17 cellular contexts compared by ENCODE assay signal in the genomic region with DNA sequence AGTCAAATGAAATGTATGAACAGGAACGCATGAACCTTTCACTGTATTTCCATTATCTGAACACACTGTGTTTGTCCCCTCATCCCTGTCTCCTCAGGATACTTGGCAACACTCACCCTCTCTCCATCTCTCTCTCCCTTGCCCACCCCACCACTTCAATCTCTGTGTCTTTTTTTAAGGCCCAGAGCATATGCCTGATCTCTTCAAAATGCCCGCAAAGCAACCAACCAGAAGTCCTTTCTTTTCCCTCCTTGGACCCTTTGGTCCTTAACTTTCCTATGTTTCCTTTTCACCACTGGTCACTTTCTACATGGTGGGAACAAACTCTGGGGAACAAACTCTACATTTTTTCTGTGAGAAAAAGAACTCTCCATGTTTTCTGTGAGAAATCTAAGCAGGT. TPM values are rescaled to one million over a fixed set of nuclear protein-coding genes. Genes with fewer than 3 reads are reported as not detected.
A peak's percentile ranks its signal among the peaks of the same experiment; 100 is the strongest.
DNase-seq lines count a peak whose midpoint lies in the region; ATAC-seq and TF ChIP-seq lines count a peak whose summit lies in the region.
"Had no signal": no experiment of that assay in that cellular context is flagged by ENCODE, and none has a peak within 500 bp of the region (broad histone marks: within the 10 kb centered on the region; RNA-seq: fewer than 3 reads in every experiment).

No MANE protein-coding gene starts in this region.

- dilution Hi-C loops in mammary epithelial cell (cut with HindIII; ENCODE audit: low sequenced_read_pairs): loop anchor here (25.0 kb wide), 1 partner anchor 407 kb away; no protein-coding TSS in a partner anchor

- H3K27me3 Mint-ChIP-seq in activated T-helper 17 cell treated with anti-CD3 and anti-CD28 coated beads, Interleukin-2, amount 50 U/mL, for 72 hours: no peaks in the 10 kb centered on the region
- H3K27me3 Mint-ChIP-seq in naive B cell: no peaks in the 10 kb centered on the region

- H3K4me3 ChIP-seq in breast epithelium (no peak overlapping the region), mammary epithelial cell (replicated peaks in 1 of 3; ENCODE audit: insufficient read depth in 1 of 3, low read depth in 2 of 3, low read length in 3 of 3) (no peak overlapping the region), upper lobe of left lung (no peak overlapping the region)
- H3K4me3 ChIP-seq: body of pancreas, PC-9, smooth muscle cell had no signal

- H3K9me3 Mint-ChIP-seq in activated T-helper 17 cell treated with anti-CD3 and anti-CD28 coated beads, Interleukin-2, amount 50 U/mL, for 72 hours: no peaks in the 10 kb centered on the region
- H3K9me3 Mint-ChIP-seq in naive B cell: no peaks in the 10 kb centered on the region
- H3K9me3 Mint-ChIP-seq: H9 had no signal

- TF ChIP-seq CTCF in breast epithelium (IDR thresholded peaks at IDR 0.05): no peak
- TF ChIP-seq CTCF in mammary epithelial cell (conservative IDR thresholded peaks at IDR 0.05 in 1 of 2, IDR thresholded peaks at IDR 0.05 in 1 of 2; ENCODE audit: extremely low read depth in 1 of 2, insufficient read depth in 1 of 2, low read depth in 1 of 2, low read length in 2 of 2): no peak
- no peak for TF ChIP-seq CTCF in upper lobe of left lung (IDR thresholded peaks at IDR 0.05)

- in situ Hi-C loops in mammary epithelial cell (cut with MboI; ENCODE audit: low sequenced_read_pairs in 2 of 2): loop anchor here (5.0 to 10.0 kb wide), 3 partner anchors 72 to 109 kb away; no protein-coding TSS in a partner anchor

- no peak for ATAC-seq in activated T-helper 17 cell treated with anti-CD3 and anti-CD28 coated beads, Interleukin-2, amount 50 U/mL, for 72 hours (replicated peaks)
- ATAC-seq in naive B cell (ENCODE audit: low read depth in 2 of 2): no peak
- no peak for ATAC-seq in upper lobe of left lung (ENCODE audit: low FRiP score in 2 of 2)
- ATAC-seq: body of pancreas, left cardiac atrium had no signal

- H3K79me2 ChIP-seq in mammary epithelial cell (ENCODE audit: insufficient read depth, low read length): peaks cover 16% of the 10 kb centered on the region

- no peak overlapping the region for H3K4me2 ChIP-seq in mammary epithelial cell (ENCODE audit: insufficient read depth, low read depth, low read length)
- H3K4me2 ChIP-seq: smooth muscle cell had no signal

- peak overlapping the region; percentile 94 for H3K27ac Mint-ChIP-seq in activated T-helper 17 cell treated with anti-CD3 and anti-CD28 coated beads, Interleukin-2, amount 50 U/mL, for 72 hours
- H3K27ac Mint-ChIP-seq in naive B cell: peak overlapping the region; percentile 94 to 99 (median 96)
- H3K27ac Mint-ChIP-seq: H9 had no signal

- peak overlapping the region; percentile 96 to 97 for H3K27ac ChIP-seq in breast epithelium
- H3K27ac ChIP-seq in mammary epithelial cell (ENCODE audit: insufficient read depth, low read depth, low read length): no peak overlapping the region
- peak overlapping the region; percentile 98 to 99 (median 98) for H3K27ac ChIP-seq in upper lobe of left lung

- no TSS peak for BruUV-seq in mammary epithelial cell (replicated peaks; lab: Mats Ljungman, UMichigan)

- H3K9ac ChIP-seq in mammary epithelial cell (ENCODE audit: insufficient read depth, low read length): no peak overlapping the region

- intact Hi-C loops in breast epithelium (cut with DNase I; ENCODE audit: low total_unique reads): no loop called here
- intact Hi-C loops in mammary epithelial cell (cut with micrococcal nuclease): no loop called here

- H4K20me1 ChIP-seq in mammary epithelial cell (ENCODE audit: insufficient read depth, low read length): no peaks in the 10 kb centered on the region

- H2AFZ ChIP-seq in mammary epithelial cell (ENCODE audit: low read depth, low read length): no peak overlapping the region
- H2AFZ ChIP-seq: PC-9 had no signal

- H3K27me3 ChIP-seq in breast epithelium (no peaks in the 10 kb centered on the region), mammary epithelial cell (ENCODE audit: insufficient read depth, low read length) (no peaks in the 10 kb centered on the region), upper lobe of left lung (no peaks in the 10 kb centered on the region)
- H3K27me3 ChIP-seq: body of pancreas had no signal

- TF ChIP-seq EP300 in upper lobe of left lung (IDR thresholded peaks at IDR 0.05): no peak

- peaks cover 26% of the 10 kb centered on the region for H3K36me3 Mint-ChIP-seq in activated T-helper 17 cell treated with anti-CD3 and anti-CD28 coated beads, Interleukin-2, amount 50 U/mL, for 72 hours (ENCODE audit: low read depth)
- H3K36me3 Mint-ChIP-seq in naive B cell: peaks cover 0 to 4% of the 10 kb centered on the region in 2 donors

- peaks cover 26% of the 10 kb centered on the region for H3K4me1 Mint-ChIP-seq in activated T-helper 17 cell treated with anti-CD3 and anti-CD28 coated beads, Interleukin-2, amount 50 U/mL, for 72 hours
- peaks cover 42 to 62% (median 60%) of the 10 kb centered on the region in 3 donors for H3K4me1 Mint-ChIP-seq in naive B cell

- H3K36me3 ChIP-seq in breast epithelium: no peaks in the 10 kb centered on the region
- no peaks in the 10 kb centered on the region for H3K36me3 ChIP-seq in mammary epithelial cell (ENCODE audit: insufficient read depth, low read length)
- peaks cover 0 to 3% (median 1%) of the 10 kb centered on the region in 4 donors for H3K36me3 ChIP-seq in upper lobe of left lung

- 100% methylated on average over 2 of the region's 2 CpGs for WGBS in mammary epithelial cell (ENCODE audit: low coverage, missing lambda C conversion rate)
- 95% methylated on average over 2 of the region's 2 CpGs for WGBS in upper lobe of left lung, 2 donors

- H3K9me3 ChIP-seq in breast epithelium (no peaks in the 10 kb centered on the region), mammary epithelial cell (replicated peaks; ENCODE audit: insufficient read depth, low read length) (no peaks in the 10 kb centered on the region), upper lobe of left lung (no peaks in the 10 kb centered on the region)
- H3K9me3 ChIP-seq: body of pancreas had no signal

- H3K4me3 Mint-ChIP-seq in activated T-helper 17 cell treated with anti-CD3 and anti-CD28 coated beads, Interleukin-2, amount 50 U/mL, for 72 hours: peak overlapping the region; percentile 72
- H3K4me3 Mint-ChIP-seq in naive B cell: peak overlapping the region in 6 of 8 donors; percentile 17 to 95 (median 85)

- CTCF ChIA-PET in mammary epithelial cell (lab: Charles Lee; ENCODE audit: low non-redundant PET): no interaction called here

- TF ChIP-seq POLR2A in breast epithelium (IDR thresholded peaks at IDR 0.05) (no peak), upper lobe of left lung (IDR thresholded peaks at IDR 0.05) (no peak)

- no peak for DNase-seq in breast epithelium (ENCODE audit: low spot score in 2 of 2)
- DNase-seq in mammary epithelial cell: no peak
- DNase-seq in naive B cell: no peak
- DNase-seq in upper lobe of left lung: no peak
- DNase-seq in NCI-H1048 (lab: John Stamatoyannopoulos, UW): no peak
- DNase-seq in AG08395 (ENCODE audit: low spot score): no peak
- DNase-seq in mucosa of gallbladder (ENCODE audit: low spot score): no peak
- DNase-seq: left cardiac atrium, NCI-H1105 treated with DMSO at 0.1 percent for 48 hours, NCI-H510A treated with DMSO at 0.1 percent for 48 hours, PC-9 had no signal

- H3K4me1 ChIP-seq in breast epithelium (peaks cover 6 to 25% of the 10 kb centered on the region in 2 donors), mammary epithelial cell (ENCODE audit: insufficient read depth, low read length) (peaks cover 50% of the 10 kb centered on the region), upper lobe of left lung (peaks cover 49 to 62% (median 52%) of the 10 kb centered on the region in 4 donors)

RNA-seq across cellular contexts. Expression of gene IRF1, which starts 3.2 kb away (rescaled TPM):
- 10 to 100 TPM; 10.4 to 27.8 (median 18.0) TPM for total RNA-seq in breast epithelium
- total RNA-seq in mammary epithelial cell: 10 to 100 TPM in 1 of 2 donors, 1 to 10 TPM in 1; 5.3 to 14.9 TPM
- 9.0 TPM for polyA plus RNA-seq in mammary epithelial cell
- polyA minus RNA-seq in mammary epithelial cell: 24.6 TPM
- total RNA-seq in activated T-helper 17 cell treated with anti-CD3 and anti-CD28 coated beads, Interleukin-2, amount 50 U/mL, for 72 hours: 100 to 1,000 TPM; 125 to 174 TPM
- polyA plus RNA-seq in naive B cell (ENCODE audit: low read depth in 6 of 6): 100 to 1,000 TPM; 228 to 332 (median 296) TPM
- total RNA-seq in upper lobe of left lung: 10 to 100 TPM; 42.1 to 94.3 (median 79.3) TPM
- 38.3 TPM for total RNA-seq in mucosa of gallbladder

RNA-seq across cellular contexts. Expression of gene IL5, which starts 49.5 kb away (rescaled TPM):
- total RNA-seq in breast epithelium (not detected), mammary epithelial cell (not detected), upper lobe of left lung (1 to 10 TPM in 1 of 6 donors, not detected in 5; 1.2 TPM), mucosa of gallbladder (not detected)
- polyA plus RNA-seq in mammary epithelial cell (not detected), naive B cell (ENCODE audit: low read depth in 6 of 6) (not detected)
- not detected for polyA minus RNA-seq in mammary epithelial cell
- total RNA-seq in activated T-helper 17 cell treated with anti-CD3 and anti-CD28 coated beads, Interleukin-2, amount 50 U/mL, for 72 hours: not detected
- total RNA-seq: body of pancreas, G401, H9, HT-29, left cardiac atrium, PC-9, smooth muscle cell had no signal
- polyA plus RNA-seq: smooth muscle cell had no signal
